26 cellular contexts compared by ENCODE assay signal in the genomic region with DNA sequence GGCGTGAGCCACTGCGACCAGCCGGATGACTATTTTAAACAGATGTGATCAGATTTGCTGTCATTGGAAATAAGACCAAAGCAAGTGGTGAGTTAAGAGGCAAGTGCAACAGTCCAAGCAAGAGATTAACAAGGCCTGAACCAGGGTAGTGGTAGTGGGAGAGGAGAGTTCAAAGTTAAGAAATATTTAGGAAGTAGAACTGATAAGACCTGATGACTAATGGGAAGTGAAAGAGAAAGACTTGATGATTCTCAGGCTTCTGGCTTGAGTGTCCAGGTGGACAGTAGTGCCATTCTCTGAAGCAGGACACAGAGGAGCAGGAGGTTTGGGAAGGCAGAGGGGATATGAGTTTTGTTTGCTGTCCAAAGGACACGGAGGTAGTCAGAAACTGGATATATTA. TPM values are rescaled to one million over a fixed set of nuclear protein-coding genes. Genes with fewer than 3 reads are reported as not detected.
"Had no signal": no experiment of that assay in that cellular context is flagged by ENCODE, and none has a peak within 500 bp of the region (broad histone marks: within the 10 kb centered on the region; RNA-seq: fewer than 3 reads in every experiment).

No MANE protein-coding gene starts in this region.

- H3K27ac ChIP-seq: cardiac muscle cell, left ventricle myocardium inferior, sigmoid colon, spleen, tibial artery, uterus, WERI-Rb-1 had no signal

- H3K4me3 ChIP-seq: cardiac muscle cell, left ventricle myocardium inferior, sigmoid colon, spleen, tibial artery, uterus had no signal

- H3K9me3 ChIP-seq: left ventricle myocardium inferior, sigmoid colon, spleen, tibial artery, uterus had no signal

- H3K27me3 Mint-ChIP-seq: activated CD8-positive, alpha-beta memory T cell treated with anti-CD3 and anti-CD28 coated beads, Interleukin-2, amount 10 ng/mL, durations not matched to agents 7 days and 5 days; effector memory CD8-positive, alpha-beta T cell; stimulated activated memory B cell treated with anti-CD40 and anti-IgM and Interleukin-4, amounts not matched to agents 10 μg/mL and 1 μg/mL and 100 μg/mL, for 72 hours had no signal

- H3K27ac Mint-ChIP-seq: activated CD8-positive, alpha-beta memory T cell treated with anti-CD3 and anti-CD28 coated beads, Interleukin-2, amount 10 ng/mL, durations not matched to agents 7 days and 5 days; activated naive CD4-positive, alpha-beta T cell treated with anti-CD3 and anti-CD28 coated beads, Interleukin-2, amount 50 U/mL, for 72 hours; nephron; stimulated activated memory B cell treated with anti-CD40 and anti-IgM and Interleukin-4, amounts not matched to agents 10 μg/mL and 1 μg/mL and 100 μg/mL, for 72 hours; T-helper 1 cell treated with Interleukin-12 subunit alpha and Interleukin-12 subunit beta and Interleukin-4 antibody, amounts not matched to agents 30 μg/mL and 1 μg/mL, for 36 hours had no signal

- H3K27me3 ChIP-seq: cardiac muscle cell, sigmoid colon, spleen, tibial artery, uterus had no signal

- ATAC-seq: activated CD8-positive, alpha-beta memory T cell treated with anti-CD3 and anti-CD28 coated beads, Interleukin-2, amount 10 ng/mL, durations not matched to agents 7 days and 5 days; activated naive CD4-positive, alpha-beta T cell treated with anti-CD3 and anti-CD28 coated beads, Interleukin-2, amount 50 U/mL, for 72 hours; effector memory CD8-positive, alpha-beta T cell; stimulated activated memory B cell treated with anti-CD40 and anti-IgM and Interleukin-4, amounts not matched to agents 10 μg/mL and 1 μg/mL and 100 μg/mL, for 72 hours had no signal

- H3K36me3 ChIP-seq: uterus had no signal

- DNase-seq: activated CD4-positive, alpha-beta T cell treated with anti-CD3 and anti-CD28 coated beads for 1 hour; activated CD4-positive, alpha-beta T cell treated with anti-CD3 and anti-CD28 coated beads, Interleukin-2, amount 50 U/mL, for 48 hours; activated CD8-positive, alpha-beta memory T cell treated with anti-CD3 and anti-CD28 coated beads, Interleukin-2, amount 10 ng/mL, durations not matched to agents 7 days and 5 days; activated effector memory CD4-positive, alpha-beta T cell treated with anti-CD3 and anti-CD28 coated beads, Interleukin-2, amount 50 U/mL, for 16 hours; amygdala; effector memory CD8-positive, alpha-beta T cell; foreskin melanocyte; head of caudate nucleus; left ventricle myocardium inferior; mammary epithelial cell; midbrain; nucleus accumbens; sigmoid colon; spleen; stimulated activated CD4-positive, alpha-beta T cell treated with anti-CD3 and anti-CD28 coated beads, Interleukin-4, amount 100 ng/mL, for 4 hours; tibial artery; uterus; WERI-Rb-1 had no signal

- H3K4me1 ChIP-seq: uterus had no signal

- H3K9me3 Mint-ChIP-seq: effector memory CD8-positive, alpha-beta T cell; nephron; stimulated activated memory B cell treated with anti-CD40 and anti-IgM and Interleukin-4, amounts not matched to agents 10 μg/mL and 1 μg/mL and 100 μg/mL, for 72 hours; T-helper 1 cell treated with Interleukin-12 subunit alpha and Interleukin-12 subunit beta and Interleukin-4 antibody, amounts not matched to agents 30 μg/mL and 1 μg/mL, for 36 hours had no signal

- H3K4me3 Mint-ChIP-seq: activated CD8-positive, alpha-beta memory T cell treated with anti-CD3 and anti-CD28 coated beads, Interleukin-2, amount 10 ng/mL, durations not matched to agents 7 days and 5 days; effector memory CD8-positive, alpha-beta T cell; nephron; stimulated activated memory B cell treated with anti-CD40 and anti-IgM and Interleukin-4, amounts not matched to agents 10 μg/mL and 1 μg/mL and 100 μg/mL, for 72 hours; T-helper 1 cell treated with Interleukin-12 subunit alpha and Interleukin-12 subunit beta and Interleukin-4 antibody, amounts not matched to agents 30 μg/mL and 1 μg/mL, for 36 hours had no signal

RNA-seq across cellular contexts. Expression of a gene that starts 8.8 kb away (rescaled TPM):
- total RNA-seq: activated CD8-positive, alpha-beta memory T cell treated with anti-CD3 and anti-CD28 coated beads, Interleukin-2, amount 10 ng/mL, durations not matched to agents 7 days and 5 days; activated naive CD4-positive, alpha-beta T cell treated with anti-CD3 and anti-CD28 coated beads, Interleukin-2, amount 50 U/mL, for 72 hours; cardiac muscle cell; dermis microvascular lymphatic vessel endothelial cell; epithelial cell of proximal tubule; kidney epithelial cell; mammary epithelial cell; spleen; uterus had no signal
- polyA plus RNA-seq: cardiac muscle cell, mammary epithelial cell had no signal
